ENCODE assay signal across 14 cellular contexts in the genomic region with DNA sequence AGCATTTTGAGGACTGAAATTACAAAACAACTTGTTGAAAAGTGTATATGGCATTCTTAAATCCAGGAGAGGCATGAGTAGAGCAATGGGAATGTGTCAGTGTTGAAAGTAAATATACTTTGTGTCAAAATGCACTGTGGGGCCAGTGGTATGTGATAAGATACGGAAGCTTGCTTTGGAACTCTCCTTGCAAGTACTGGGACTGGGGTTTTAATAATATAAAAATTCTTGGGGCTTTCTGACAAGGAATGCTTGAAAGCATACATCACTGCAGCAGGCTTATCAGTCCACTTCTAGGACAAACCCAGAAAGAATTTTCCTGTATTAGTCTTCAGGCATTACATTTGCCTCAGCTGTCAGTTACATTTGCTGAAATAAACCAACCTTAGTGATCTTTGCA.
DNase-seq lines count a peak whose midpoint lies in the region; ATAC-seq and TF ChIP-seq lines count a peak whose summit lies in the region.
"Had no signal": no experiment of that assay in that cellular context is flagged by ENCODE, and none has a peak within 500 bp of the region (broad histone marks: within the 10 kb centered on the region; RNA-seq: fewer than 3 reads in every experiment).

No MANE protein-coding gene starts in this region.

- H3K9me3 ChIP-seq in SK-N-SH: no peaks in the 10 kb centered on the region
- H3K9me3 ChIP-seq in body of pancreas: no peaks in the 10 kb centered on the region
- no peaks in the 10 kb centered on the region for H3K9me3 ChIP-seq in left lung
- no peaks in the 10 kb centered on the region for H3K9me3 ChIP-seq in upper lobe of left lung
- H3K9me3 ChIP-seq: breast epithelium had no signal

- H3K9ac ChIP-seq in SK-N-SH: no peak overlapping the region

- H2AFZ ChIP-seq in SK-N-SH (ENCODE audit: low read depth): no peak overlapping the region

- no peaks in the 10 kb centered on the region for H3F3A ChIP-seq in SK-N-SH (replicated peaks; ENCODE audit: insufficient read depth)

- DNase-seq in SK-N-SH (no peak), body of pancreas (peak in 2 of 4 donors; percentile 15 to 31), left lung (no peak), upper lobe of left lung (peak in 1 of 2 donors; percentile 22), DMS 273 (lab: John Stamatoyannopoulos, UW; ENCODE audit: unreplicated experiment) (no peak), GM13977 (ENCODE audit: low spot score) (no peak), RKO (ENCODE audit: low spot score) (no peak)
- DNase-seq: 8988T; activated CD8-positive, alpha-beta T cell treated with anti-CD3 and anti-CD28 coated beads, Interleukin-2, amount 10 ng/mL, durations not matched to agents 7 days and 5 days; HFFc6; NCI-H510A; stimulated activated CD4-positive, alpha-beta T cell treated with anti-CD3 and anti-CD28 coated beads, Interleukin-15, amount 100 ng/mL, for 24 hours had no signal

- WGBS in SK-N-SH (ENCODE audit: low lambda C conversion rate): 83% methylated on average over 1 of the region's 1 CpG
- 24 to 27% methylated on average over 1 of the region's 1 CpG for WGBS in body of pancreas, 2 donors
- 54 to 70% methylated on average over 1 of the region's 1 CpG for whole genome bisulfite sequencing in upper lobe of left lung, 2 donors

- intact Hi-C loops in body of pancreas (cut with DNase I) (no loop called here), left lung (cut with DNase I) (no loop called here)

- H3K27ac ChIP-seq in SK-N-SH (ENCODE audit: low read depth in 2 of 2, low read length in 1 of 2) (no peak overlapping the region), body of pancreas (peak overlapping the region in 1 of 4 donors; percentile 55), left lung (peak overlapping the region in 1 of 2 donors; percentile 33), upper lobe of left lung (no peak overlapping the region)
- H3K27ac ChIP-seq: breast epithelium had no signal

- no peak for TF ChIP-seq EP300 in SK-N-SH (IDR thresholded peaks at IDR 0.05; ENCODE audit: borderline replicate concordance in 1 of 2, low read depth in 1 of 2, low read length in 1 of 2)
- TF ChIP-seq EP300 in upper lobe of left lung (IDR thresholded peaks at IDR 0.05): peak in 2 of 4 donors; percentile 26 to 34

- TF ChIP-seq CTCF in SK-N-SH (IDR thresholded peaks at IDR 0.05) (no peak), body of pancreas (IDR thresholded peaks at IDR 0.05) (no peak), left lung (IDR thresholded peaks at IDR 0.05) (no peak), upper lobe of left lung (IDR thresholded peaks at IDR 0.05) (no peak), GM13977 (IDR thresholded peaks at IDR 0.05; ENCODE audit: extremely low read depth, insufficient read depth, missing control alignments) (no peak)

- H3K4me3 ChIP-seq in SK-N-SH (ENCODE audit: low read depth in 2 of 2, low read length in 1 of 2): no peak overlapping the region
- H3K4me3 ChIP-seq in body of pancreas: no peak overlapping the region
- H3K4me3 ChIP-seq in left lung: no peak overlapping the region
- H3K4me3 ChIP-seq in upper lobe of left lung: no peak overlapping the region
- H3K4me3 ChIP-seq: breast epithelium had no signal

- no peaks in the 10 kb centered on the region; a peak in 1 of 4 replicates for H3K4me1 ChIP-seq in SK-N-SH (ENCODE audit: control insufficient read depth in 1 of 2, insufficient read depth in 2 of 2, low read depth in 1 of 2, low read length in 1 of 2)
- peaks cover 17% of the 10 kb centered on the region for H3K4me1 ChIP-seq in body of pancreas
- no peaks in the 10 kb centered on the region for H3K4me1 ChIP-seq in left lung
- peaks cover 0 to 21% (median 5%) of the 10 kb centered on the region in 4 donors for H3K4me1 ChIP-seq in upper lobe of left lung

- no peaks in the 10 kb centered on the region for H3K36me3 ChIP-seq in SK-N-SH (replicated peaks in 1 of 2; ENCODE audit: control insufficient read depth in 1 of 2, insufficient read depth in 2 of 2, low read length in 1 of 2)
- no peaks in the 10 kb centered on the region for H3K36me3 ChIP-seq in body of pancreas (replicated peaks in 1 of 2; ENCODE audit: insufficient read depth in 1 of 2, low read depth in 2 of 2)
- H3K36me3 ChIP-seq in left lung: no peaks in the 10 kb centered on the region
- no peaks in the 10 kb centered on the region for H3K36me3 ChIP-seq in upper lobe of left lung
- H3K36me3 ChIP-seq: breast epithelium had no signal

- H3K27me3 ChIP-seq in SK-N-SH (ENCODE audit: insufficient read depth) (no peaks in the 10 kb centered on the region), body of pancreas (no peaks in the 10 kb centered on the region), left lung (no peaks in the 10 kb centered on the region), upper lobe of left lung (no peaks in the 10 kb centered on the region)
- H3K27me3 ChIP-seq: breast epithelium had no signal

- H3K79me2 ChIP-seq in SK-N-SH (ENCODE audit: insufficient read depth): no peaks in the 10 kb centered on the region

- H4K20me1 ChIP-seq in SK-N-SH (ENCODE audit: insufficient read depth): no peaks in the 10 kb centered on the region

- no peaks in the 10 kb centered on the region for H3K9me2 ChIP-seq in SK-N-SH

- H3K4me2 ChIP-seq in SK-N-SH: no peak overlapping the region

- TF ChIP-seq RAD21 in SK-N-SH (IDR thresholded peaks at IDR 0.05; ENCODE audit: low read length): no peak

- ATAC-seq in SK-N-SH treated with all-trans-retinoic acid at 6 μM for 48 hours (peak; percentile 61), body of pancreas (peak; percentile 77), left lung (peak; percentile 95), upper lobe of left lung (ENCODE audit: low FRiP score in 2 of 2) (peak; percentile 48 to 91)
- ATAC-seq: activated CD8-positive, alpha-beta T cell treated with anti-CD3 and anti-CD28 coated beads, Interleukin-2, amount 10 ng/mL, durations not matched to agents 7 days and 5 days had no signal

- in situ Hi-C loops in GM13977 (cut with MboI; ENCODE audit: low pct_unique_long_range_greater_than_20kb, low sequenced_read_pairs, unreplicated experiment): no loop called here

- TF ChIP-seq POLR2A in body of pancreas (IDR thresholded peaks at IDR 0.05) (no peak), upper lobe of left lung (IDR thresholded peaks at IDR 0.05) (no peak)

- CTCF ChIA-PET in SK-N-SH (lab: Yijun Ruan, JAX): interaction anchor here (1.0 kb wide), 1 partner anchor 766 kb away, joined by 4 read pairs; no protein-coding TSS in a partner anchor

- POLR2A ChIA-PET in SK-N-SH (lab: Yijun Ruan, JAX): no interaction called here

TF ChIP-seq in SK-N-SH treated with all-trans-retinoic acid at 6 μM for 48 hours, 23 proteins besides CTCF, POLR2A, EP300 and RAD21 (continues in another document):
- no peak for TF ChIP-seq PPARA (CRISPR knock-in tag; IDR thresholded peaks at IDR 0.05; ENCODE audit: borderline replicate concordance)
- TF ChIP-seq, protein P1, sequence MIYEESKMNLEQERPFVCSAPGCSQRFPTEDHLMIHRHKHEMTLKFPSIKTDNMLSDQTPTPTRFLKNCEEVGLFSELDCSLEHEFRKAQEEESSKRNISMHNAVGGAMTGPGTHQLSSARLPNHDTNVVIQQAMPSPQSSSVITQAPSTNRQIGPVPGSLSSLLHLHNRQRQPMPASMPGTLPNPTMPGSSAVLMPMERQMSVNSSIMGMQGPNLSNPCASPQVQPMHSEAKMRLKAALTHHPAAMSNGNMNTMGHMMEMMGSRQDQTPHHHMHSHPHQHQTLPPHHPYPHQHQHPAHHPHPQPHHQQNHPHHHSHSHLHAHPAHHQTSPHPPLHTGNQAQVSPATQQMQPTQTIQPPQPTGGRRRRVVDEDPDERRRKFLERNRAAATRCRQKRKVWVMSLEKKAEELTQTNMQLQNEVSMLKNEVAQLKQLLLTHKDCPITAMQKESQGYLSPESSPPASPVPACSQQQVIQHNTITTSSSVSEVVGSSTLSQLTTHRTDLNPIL (CRISPR knock-in tag; IDR thresholded peaks at IDR 0.05; ENCODE audit: low read depth): no peak
- TF ChIP-seq TOX (CRISPR knock-in tag; IDR thresholded peaks at IDR 0.05; ENCODE audit: borderline replicate concordance): no peak
- TF ChIP-seq ZNF8 (CRISPR knock-in tag; IDR thresholded peaks at IDR 0.05): no peak
- TF ChIP-seq CSDC2 (CRISPR knock-in tag; IDR thresholded peaks at IDR 0.05): no peak
- no peak for TF ChIP-seq ZNF70 (CRISPR knock-in tag; IDR thresholded peaks at IDR 0.05)
- no peak for TF ChIP-seq ARNTL (CRISPR knock-in tag; IDR thresholded peaks at IDR 0.05; ENCODE audit: borderline replicate concordance, low read depth)
- TF ChIP-seq ESRRG (CRISPR knock-in tag; IDR thresholded peaks at IDR 0.05): no peak

TF ChIP-seq in SK-N-SH, 30 proteins besides CTCF, POLR2A, EP300 and RAD21 (continues in another document):
- TF ChIP-seq, protein P2, sequence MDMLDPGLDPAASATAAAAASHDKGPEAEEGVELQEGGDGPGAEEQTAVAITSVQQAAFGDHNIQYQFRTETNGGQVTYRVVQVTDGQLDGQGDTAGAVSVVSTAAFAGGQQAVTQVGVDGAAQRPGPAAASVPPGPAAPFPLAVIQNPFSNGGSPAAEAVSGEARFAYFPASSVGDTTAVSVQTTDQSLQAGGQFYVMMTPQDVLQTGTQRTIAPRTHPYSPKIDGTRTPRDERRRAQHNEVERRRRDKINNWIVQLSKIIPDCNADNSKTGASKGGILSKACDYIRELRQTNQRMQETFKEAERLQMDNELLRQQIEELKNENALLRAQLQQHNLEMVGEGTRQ (IDR thresholded peaks at IDR 0.05; ENCODE audit: borderline replicate concordance, low read depth, low read length): no peak
- TF ChIP-seq NRF1 (IDR thresholded peaks at IDR 0.05; ENCODE audit: low read depth, low read length) (no peak), RFX5 (IDR thresholded peaks at IDR 0.05; ENCODE audit: low read length) (no peak), SMC3 (IDR thresholded peaks at IDR 0.05; ENCODE audit: low read depth, low read length) (no peak), IRF3 (IDR thresholded peaks at IDR 0.05; ENCODE audit: low read depth, low read length) (no peak), MEF2A (IDR thresholded peaks at IDR 0.05; ENCODE audit: borderline replicate concordance, low read depth) (no peak), CHD2 (IDR thresholded peaks at IDR 0.05; ENCODE audit: low read length, partially characterized antibody) (no peak)
